28 cellular contexts compared by ENCODE assay signal in genomic region chr1:86062458-86062857, GRCh38.
A peak's percentile ranks its signal among the peaks of the same experiment; 100 is the strongest.
DNase-seq lines count a peak whose midpoint lies in the region; ATAC-seq and TF ChIP-seq lines count a peak whose summit lies in the region.
"Had no signal": no experiment of that assay in that cellular context is flagged by ENCODE, and none has a peak within 500 bp of the region (broad histone marks: within the 10 kb centered on the region; RNA-seq: fewer than 3 reads in every experiment).

No MANE protein-coding gene starts in this region.

- no peaks in the 10 kb centered on the region for H3K36me3 Mint-ChIP-seq in T-helper 17 cell (ENCODE audit: low read depth)
- H3K36me3 Mint-ChIP-seq: natural killer cell treated with Interleukin-12 subunit alpha and Interleukin-12 subunit beta and Interleukin-15 and Interleukin-18, amount 100 ng/mL, for 72 hours had no signal

- no TSS peak for BruUV-seq in PC-3 (replicated peaks; lab: Mats Ljungman, UMichigan)

- H3K27ac ChIP-seq in ACC112 (ENCODE audit: low read depth, low read length) (no peak overlapping the region), PC-3 (ENCODE audit: low read length) (no peak overlapping the region)
- H3K27ac ChIP-seq: body of pancreas, left ventricle myocardium inferior, SK-N-MC, stomach, tibial artery had no signal

- H3K27ac Mint-ChIP-seq in T-helper 17 cell: no peak overlapping the region
- H3K27ac Mint-ChIP-seq: activated T-cell treated with anti-CD3 and anti-CD28 coated beads, Interleukin-2, amount 50 U/mL, for 24 hours; natural killer cell treated with Interleukin-12 subunit alpha and Interleukin-12 subunit beta and Interleukin-15 and Interleukin-18, amount 100 ng/mL, for 72 hours had no signal

- H3K27me3 ChIP-seq in ACC112 (ENCODE audit: insufficient read depth, low read length) (no peaks in the 10 kb centered on the region), PC-3 (ENCODE audit: low read length) (peaks cover 18% of the 10 kb centered on the region)
- H3K27me3 ChIP-seq: body of pancreas, stomach, tibial artery had no signal

- DNase-seq in HEK293T (ENCODE audit: extremely low spot score): peak; percentile 13
- peak; percentile 7 for DNase-seq in PC-3
- DNase-seq in fibroblast of mammary gland (ENCODE audit: low read depth): peak; percentile 15
- DNase-seq in activated CD8-positive, alpha-beta memory T cell treated with anti-CD3 and anti-CD28 coated beads, Interleukin-2, amount 50 U/mL, for 48 hours: no peak
- no peak for DNase-seq in activated CD4-positive, CD25-positive, alpha-beta regulatory T cell treated with anti-CD3 and anti-CD28 coated beads, Interleukin-2, amount 50 U/mL, for 72 hours
- DNase-seq in MV-4-11 (lab: John Stamatoyannopoulos, UW): no peak
- no peak for DNase-seq in T-helper 17 cell
- DNase-seq: ACHN; activated CD4-positive, alpha-beta T cell treated with anti-CD3 and anti-CD28 coated beads for 48 hours; activated gamma-delta T cell treated with Interleukin-2 at 50 U/mL for 16 hours; activated T-cell treated with anti-CD3 and anti-CD28 coated beads, Interleukin-2, amount 50 U/mL, for 24 hours; body of pancreas; glutamatergic neuron; islet precursor cell; Karpas-422; left ventricle myocardium inferior; NCI-H1092; NCI-H2029; NCI-H774; retina; small intestine; stomach; T-helper 2 cell; tibial artery had no signal

- intact Hi-C loops in PC-3 (cut with micrococcal nuclease): no loop called here

- POLR2A ChIA-PET in HEK293T (lab: Yijun Ruan, JAX) (no interaction called here), PC-3 (lab: Charles Lee; ENCODE audit: unreplicated experiment) (no interaction called here)

- H3K4me3 Mint-ChIP-seq in T-helper 17 cell: no peak overlapping the region
- H3K4me3 Mint-ChIP-seq: activated T-cell treated with anti-CD3 and anti-CD28 coated beads, Interleukin-2, amount 50 U/mL, for 24 hours; natural killer cell treated with Interleukin-12 subunit alpha and Interleukin-12 subunit beta and Interleukin-15 and Interleukin-18, amount 100 ng/mL, for 72 hours had no signal

- ATAC-seq in PC-3: no peak
- ATAC-seq in T-helper 17 cell: no peak
- ATAC-seq: body of pancreas; HCT116; natural killer cell treated with Interleukin-12 subunit alpha and Interleukin-12 subunit beta and Interleukin-15 and Interleukin-18, amount 100 ng/mL, for 72 hours had no signal

- H2AFZ ChIP-seq in ACC112 (ENCODE audit: low read length, unreplicated experiment) (no peak overlapping the region), PC-3 (ENCODE audit: low read length) (no peak overlapping the region)

- H3K36me3 ChIP-seq in ACC112 (ENCODE audit: insufficient read depth, low read length) (no peaks in the 10 kb centered on the region), PC-3 (ENCODE audit: low read depth, low read length) (no peaks in the 10 kb centered on the region)
- H3K36me3 ChIP-seq: left ventricle myocardium inferior, stomach, tibial artery had no signal

- H3F3A ChIP-seq in PC-3 (ENCODE audit: low read length, unreplicated experiment): no peaks in the 10 kb centered on the region

- H3K79me2 ChIP-seq in ACC112 (ENCODE audit: control insufficient read depth, insufficient read depth, low read length, unreplicated experiment) (no peaks in the 10 kb centered on the region), PC-3 (ENCODE audit: low read length) (no peaks in the 10 kb centered on the region)

- no peaks in the 10 kb centered on the region for H4K20me1 ChIP-seq in PC-3 (ENCODE audit: low read length)

- no peaks in the 10 kb centered on the region for H3K9me3 ChIP-seq in PC-3 (ENCODE audit: low read length)
- no peaks in the 10 kb centered on the region for H3K9me3 ChIP-seq in T-helper 17 cell (ENCODE audit: control insufficient read depth, low read length, poor library complexity, severe bottlenecking)
- H3K9me3 ChIP-seq: body of pancreas, left ventricle myocardium inferior, stomach, tibial artery had no signal

- no peaks in the 10 kb centered on the region for H3K9me2 ChIP-seq in PC-3 (replicated peaks; ENCODE audit: low read length)

- peak overlapping the region; percentile 17; the same call in 1 of the 2 replicates for H3K4me3 ChIP-seq in ACC112 (ENCODE audit: low read depth, low read length)
- no peak overlapping the region for H3K4me3 ChIP-seq in PC-3 (ENCODE audit: low read length)
- H3K4me3 ChIP-seq in fibroblast of mammary gland (ENCODE audit: control insufficient read depth, low read depth, low read length): no peak overlapping the region
- H3K4me3 ChIP-seq: body of pancreas, left ventricle myocardium inferior, SK-N-MC, stomach, tibial artery had no signal

- H3K4me2 ChIP-seq in PC-3 (ENCODE audit: low read length): no peak overlapping the region

- H3K4me1 Mint-ChIP-seq in T-helper 17 cell: no peaks in the 10 kb centered on the region

- no peak overlapping the region for H3K9ac ChIP-seq in PC-3 (ENCODE audit: low read length)

- CTCF ChIA-PET in HEK293T (lab: Yijun Ruan, JAX): no interaction called here
- CTCF ChIA-PET in PC-3 (lab: Charles Lee): no interaction called here

- H3K4me1 ChIP-seq in ACC112 (ENCODE audit: control insufficient read depth, insufficient read depth, low read length, unreplicated experiment) (peaks cover 21% of the 10 kb centered on the region), PC-3 (ENCODE audit: insufficient read depth, low read length) (no peaks in the 10 kb centered on the region)
- H3K4me1 ChIP-seq: body of pancreas, left ventricle myocardium inferior, stomach, tibial artery had no signal

- peaks cover 11% of the 10 kb centered on the region for H3K27me3 Mint-ChIP-seq in T-helper 17 cell
- H3K27me3 Mint-ChIP-seq: activated T-cell treated with anti-CD3 and anti-CD28 coated beads, Interleukin-2, amount 50 U/mL, for 24 hours; natural killer cell treated with Interleukin-12 subunit alpha and Interleukin-12 subunit beta and Interleukin-15 and Interleukin-18, amount 100 ng/mL, for 72 hours had no signal

- TF ChIP-seq CTCF in PC-3 (conservative IDR thresholded peaks at IDR 0.05; ENCODE audit: low read depth, low read length) (no peak), fibroblast of mammary gland (conservative IDR thresholded peaks at IDR 0.05; ENCODE audit: control insufficient read depth, insufficient read depth, low read depth, low read length) (no peak)

TF ChIP-seq in HEK293T, 16 proteins besides CTCF, POLR2A, EP300 and RAD21:
- TF ChIP-seq NFRKB (IDR thresholded peaks at IDR 0.05) (no peak), CTBP1 (IDR thresholded peaks at IDR 0.05; ENCODE audit: borderline replicate concordance) (no peak), L3MBTL2 (conservative IDR thresholded peaks at IDR 0.05) (no peak), FOXA1 (IDR thresholded peaks at IDR 0.05) (no peak), LEF1 (IDR thresholded peaks at IDR 0.05; ENCODE audit: borderline replicate concordance) (no peak), TARDBP (IDR thresholded peaks at IDR 0.05) (no peak), BHLHE40 (IDR thresholded peaks at IDR 0.05; ENCODE audit: borderline replicate concordance) (no peak), ARNT (IDR thresholded peaks at IDR 0.05) (no peak), ELF4 (IDR thresholded peaks at IDR 0.05) (no peak), FOXM1 (IDR thresholded peaks at IDR 0.05; ENCODE audit: borderline replicate concordance) (no peak), SP1 (IDR thresholded peaks at IDR 0.05) (no peak), SUZ12 (IDR thresholded peaks at IDR 0.05) (no peak)
- TF ChIP-seq, protein P1, sequence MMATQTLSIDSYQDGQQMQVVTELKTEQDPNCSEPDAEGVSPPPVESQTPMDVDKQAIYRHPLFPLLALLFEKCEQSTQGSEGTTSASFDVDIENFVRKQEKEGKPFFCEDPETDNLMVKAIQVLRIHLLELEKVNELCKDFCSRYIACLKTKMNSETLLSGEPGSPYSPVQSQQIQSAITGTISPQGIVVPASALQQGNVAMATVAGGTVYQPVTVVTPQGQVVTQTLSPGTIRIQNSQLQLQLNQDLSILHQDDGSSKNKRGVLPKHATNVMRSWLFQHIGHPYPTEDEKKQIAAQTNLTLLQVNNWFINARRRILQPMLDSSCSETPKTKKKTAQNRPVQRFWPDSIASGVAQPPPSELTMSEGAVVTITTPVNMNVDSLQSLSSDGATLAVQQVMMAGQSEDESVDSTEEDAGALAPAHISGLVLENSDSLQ (IDR thresholded peaks at IDR 0.05): no peak

Comparison
In these comparisons a context has a peak if more than half of its experiments do, and no peak if none do; other contexts are left out.
1. DNase-seq: peak in HEK293T (single experiment), PC-3 (single experiment) and fibroblast of mammary gland (single experiment); none in activated CD8-positive, alpha-beta memory T cell treated with anti-CD3 and anti-CD28 coated beads, Interleukin-2, amount 50 U/mL, for 48 hours (single experiment), activated CD4-positive, CD25-positive, alpha-beta regulatory T cell treated with anti-CD3 and anti-CD28 coated beads, Interleukin-2, amount 50 U/mL, for 72 hours (single experiment), MV-4-11 (single experiment) and T-helper 17 cell (0 of 3).